In the genomic region with DNA sequence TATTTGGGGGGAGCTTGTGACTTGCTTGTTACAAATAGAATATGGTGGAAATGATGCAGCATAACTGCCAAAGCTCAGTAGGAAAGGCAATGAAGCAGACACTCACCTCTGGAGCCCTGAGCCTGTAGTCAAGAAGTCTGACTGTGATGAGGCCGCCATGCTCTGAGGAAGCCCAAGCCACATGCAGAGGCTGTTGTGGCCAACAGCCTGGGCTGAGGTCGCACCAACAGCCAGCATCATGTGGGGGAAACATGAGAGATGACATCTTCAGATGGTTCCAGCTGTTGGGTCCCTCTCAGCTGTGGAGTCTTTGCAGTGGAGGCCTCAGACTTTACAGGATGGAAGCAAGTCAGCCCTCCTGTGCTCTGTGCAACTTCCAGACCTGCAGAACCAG, we compare ENCODE assay signal across 18 cellular contexts.
A peak's percentile ranks its signal among the peaks of the same experiment; 100 is the strongest.
DNase-seq lines count a peak whose midpoint lies in the region; ATAC-seq and TF ChIP-seq lines count a peak whose summit lies in the region.
"Had no signal": no experiment of that assay in that cellular context is flagged by ENCODE, and none has a peak within 500 bp of the region (broad histone marks: within the 10 kb centered on the region; RNA-seq: fewer than 3 reads in every experiment).

No MANE protein-coding gene starts in this region.

- H3K9me3 Mint-ChIP-seq in activated CD8-positive, alpha-beta memory T cell treated with anti-CD3 and anti-CD28 coated beads, Interleukin-2, amount 10 ng/mL, durations not matched to agents 7 days and 5 days (ENCODE audit: low read depth), result peaks cover 3% of the 10 kb centered on the region
- no peaks in the 10 kb centered on the region for H3K9me3 Mint-ChIP-seq in osteocyte (ENCODE audit: unreplicated experiment)
- H3K9me3 Mint-ChIP-seq in activated naive CD4-positive, alpha-beta T cell treated with anti-CD3 and anti-CD28 coated beads, Interleukin-2, amount 10 ng/mL, durations not matched to agents 7 days and 5 days, result no peaks in the 10 kb centered on the region

- no peak for TF ChIP-seq CTCF in osteocyte (IDR thresholded peaks at IDR 0.05)

- H3K4me3 ChIP-seq in Jurkat, Clone E6-1 (ENCODE audit: low read length), result no peak overlapping the region
- H3K4me3 ChIP-seq: mucosa of descending colon had no signal

- H3K27me3 Mint-ChIP-seq in activated CD8-positive, alpha-beta memory T cell treated with anti-CD3 and anti-CD28 coated beads, Interleukin-2, amount 10 ng/mL, durations not matched to agents 7 days and 5 days, result peaks cover 7% of the 10 kb centered on the region
- no peaks in the 10 kb centered on the region for H3K27me3 Mint-ChIP-seq in osteocyte (ENCODE audit: unreplicated experiment)
- H3K27me3 Mint-ChIP-seq in activated naive CD4-positive, alpha-beta T cell treated with anti-CD3 and anti-CD28 coated beads, Interleukin-2, amount 10 ng/mL, durations not matched to agents 7 days and 5 days, result peaks cover 45% of the 10 kb centered on the region

- peaks cover 11% of the 10 kb centered on the region for H3K36me3 Mint-ChIP-seq in activated CD8-positive, alpha-beta memory T cell treated with anti-CD3 and anti-CD28 coated beads, Interleukin-2, amount 10 ng/mL, durations not matched to agents 7 days and 5 days
- H3K36me3 Mint-ChIP-seq in osteocyte (ENCODE audit: unreplicated experiment), result no peaks in the 10 kb centered on the region
- no peaks in the 10 kb centered on the region for H3K36me3 Mint-ChIP-seq in activated naive CD4-positive, alpha-beta T cell treated with anti-CD3 and anti-CD28 coated beads, Interleukin-2, amount 10 ng/mL, durations not matched to agents 7 days and 5 days

- H3K4me3 Mint-ChIP-seq in activated CD8-positive, alpha-beta memory T cell treated with anti-CD3 and anti-CD28 coated beads, Interleukin-2, amount 10 ng/mL, durations not matched to agents 7 days and 5 days, result no peak overlapping the region
- no peak overlapping the region for H3K4me3 Mint-ChIP-seq in osteocyte (ENCODE audit: unreplicated experiment)
- no peak overlapping the region for H3K4me3 Mint-ChIP-seq in activated naive CD4-positive, alpha-beta T cell treated with anti-CD3 and anti-CD28 coated beads, Interleukin-2, amount 10 ng/mL, durations not matched to agents 7 days and 5 days

- peak overlapping the region; percentile 73 for H3K27ac Mint-ChIP-seq in activated CD8-positive, alpha-beta memory T cell treated with anti-CD3 and anti-CD28 coated beads, Interleukin-2, amount 10 ng/mL, durations not matched to agents 7 days and 5 days
- peak overlapping the region; percentile 92 for H3K27ac Mint-ChIP-seq in osteocyte (ENCODE audit: unreplicated experiment)
- H3K27ac Mint-ChIP-seq in activated naive CD4-positive, alpha-beta T cell treated with anti-CD3 and anti-CD28 coated beads, Interleukin-2, amount 10 ng/mL, durations not matched to agents 7 days and 5 days, result no peak overlapping the region
- H3K27ac Mint-ChIP-seq: T-helper 17 cell had no signal

- DNase-seq in activated CD8-positive, alpha-beta memory T cell treated with anti-CD3 and anti-CD28 coated beads, Interleukin-2, amount 10 ng/mL, durations not matched to agents 7 days and 5 days, result peak; percentile 67
- no peak for DNase-seq in activated CD8-positive, alpha-beta memory T cell treated with anti-CD3 and anti-CD28 coated beads, Interleukin-2, amount 50 U/mL, for 48 hours
- peak; percentile 42 for DNase-seq in Jurkat, Clone E6-1 (ENCODE audit: low read depth, low spot score)
- DNase-seq in caudate nucleus (lab: John Stamatoyannopoulos, UW) (no peak), osteocyte (ENCODE audit: extremely low spot score, unreplicated experiment) (no peak)
- no peak for DNase-seq in activated naive CD4-positive, alpha-beta T cell treated with anti-CD3 and anti-CD28 coated beads, Interleukin-2, amount 10 ng/mL, durations not matched to agents 7 days and 5 days
- no peak for DNase-seq in activated CD4-positive, alpha-beta T cell treated with anti-CD3 and anti-CD28 coated beads for 1 hour
- DNase-seq: activated gamma-delta T cell treated with Interleukin-2 at 50 U/mL for 16 hours; activated T-cell treated with anti-CD3 and anti-CD28 coated beads for 4 hours; BE2C; effector memory CD4-positive, alpha-beta T cell; glutamatergic neuron; KBM-7; MV-4-11; NCI-H1694 treated with DMSO at 0.1 percent for 48 hours; T-helper 17 cell had no signal

- CTCF ChIA-PET in activated CD8-positive, alpha-beta memory T cell treated with anti-CD3 and anti-CD28 coated beads, Interleukin-2, amount 10 ng/mL, durations not matched to agents 7 days and 5 days (lab: Charles Lee), result interaction anchor here (0.9 to 11.6 kb wide), 13 partner anchors 10 to 192 kb away, joined by 3 to 244 read pairs (median 5); a partner anchor contains a TSS
- CTCF ChIA-PET in activated naive CD4-positive, alpha-beta T cell treated with anti-CD3 and anti-CD28 coated beads, Interleukin-2, amount 10 ng/mL, durations not matched to agents 7 days and 5 days (lab: Charles Lee), result interaction anchor here (0.8 to 8.3 kb wide), 13 partner anchors 12 to 198 kb away, joined by 3 to 85 read pairs (median 4); a partner anchor contains a TSS

- H3K4me1 Mint-ChIP-seq in activated CD8-positive, alpha-beta memory T cell treated with anti-CD3 and anti-CD28 coated beads, Interleukin-2, amount 10 ng/mL, durations not matched to agents 7 days and 5 days, result peaks cover 38% of the 10 kb centered on the region
- peaks cover 36% of the 10 kb centered on the region for H3K4me1 Mint-ChIP-seq in osteocyte (ENCODE audit: unreplicated experiment)
- H3K4me1 Mint-ChIP-seq in activated naive CD4-positive, alpha-beta T cell treated with anti-CD3 and anti-CD28 coated beads, Interleukin-2, amount 10 ng/mL, durations not matched to agents 7 days and 5 days, result peaks cover 6% of the 10 kb centered on the region

- peak overlapping the region; percentile 84 for H3K27ac ChIP-seq in caudate nucleus (ENCODE audit: low read depth, low read length)

- peak; percentile 32 for ATAC-seq in activated CD8-positive, alpha-beta memory T cell treated with anti-CD3 and anti-CD28 coated beads, Interleukin-2, amount 10 ng/mL, durations not matched to agents 7 days and 5 days
- no peak for ATAC-seq in HG02938 (IDR thresholded peaks at IDR 0.05; ENCODE audit: unreplicated experiment)
- ATAC-seq: mucosa of descending colon, T-helper 17 cell had no signal

Comparison
In these comparisons a context has a peak if more than half of its experiments do, and no peak if none do; other contexts are left out.
1. DNase-seq: peak in activated CD8-positive, alpha-beta memory T cell treated with anti-CD3 and anti-CD28 coated beads, Interleukin-2, amount 10 ng/mL, durations not matched to agents 7 days and 5 days (single experiment) and Jurkat, Clone E6-1 (single experiment); none in activated CD8-positive, alpha-beta memory T cell treated with anti-CD3 and anti-CD28 coated beads, Interleukin-2, amount 50 U/mL, for 48 hours (single experiment), caudate nucleus (0 of 61), osteocyte (single experiment), activated naive CD4-positive, alpha-beta T cell treated with anti-CD3 and anti-CD28 coated beads, Interleukin-2, amount 10 ng/mL, durations not matched to agents 7 days and 5 days (single experiment) and activated CD4-positive, alpha-beta T cell treated with anti-CD3 and anti-CD28 coated beads for 1 hour (single experiment).